In genomic region chr1:77608893-77609292, GRCh38 we compare ENCODE assay signal across 29 cellular contexts.
"Had no signal": no experiment of that assay in that cellular context is flagged by ENCODE, and none has a peak within 500 bp of the region (broad histone marks: within the 10 kb centered on the region; RNA-seq: fewer than 3 reads in every experiment).

No MANE protein-coding gene starts in this region.

- H3K9me3 ChIP-seq: pancreas, prostate gland had no signal

- H3K4me3 ChIP-seq: left lung, lower lobe of right lung, pancreas, prostate gland, sigmoid colon, spleen, suprapubic skin, thoracic aorta, tibial artery, upper lobe of right lung had no signal

- H3K27me3 ChIP-seq: left lung, pancreas, sigmoid colon, spleen, suprapubic skin, tibial artery, upper lobe of right lung had no signal

- H3K36me3 ChIP-seq: lower lobe of right lung, pancreas, prostate gland, thoracic aorta had no signal

- ATAC-seq: left colon; left lung; lower lobe of right lung; naive thymus-derived CD8-positive, alpha-beta T cell; pancreas; right cardiac atrium; stimulated activated effector memory CD8-positive, alpha-beta T cell treated with anti-CD3 and anti-CD28 coated beads, Interleukin-12 subunit alpha, Interleukin-12 subunit beta, amount 100 ng/mL, for 72 hours; upper lobe of right lung had no signal

- H3K27me3 Mint-ChIP-seq: naive thymus-derived CD8-positive, alpha-beta T cell; stimulated activated naive CD8-positive, alpha-beta T cell treated with anti-CD3 and anti-CD28 coated beads, Interleukin-15, Interleukin-2, amounts not matched to agents 100 ng/mL and 50 ng/mL, for 24 hours had no signal

- H3K4me1 Mint-ChIP-seq: nephron, neural crest cell had no signal

- H3K27ac Mint-ChIP-seq: immature natural killer cell; naive thymus-derived CD8-positive, alpha-beta T cell; nephron; stimulated activated effector memory CD8-positive, alpha-beta T cell treated with anti-CD3 and anti-CD28 coated beads, Interleukin-12 subunit alpha, Interleukin-12 subunit beta, amount 100 ng/mL, for 72 hours; stimulated activated naive CD8-positive, alpha-beta T cell treated with anti-CD3 and anti-CD28 coated beads, Interleukin-15, Interleukin-2, amounts not matched to agents 100 ng/mL and 50 ng/mL, for 24 hours had no signal

- H3K4me3 Mint-ChIP-seq: immature natural killer cell; naive thymus-derived CD8-positive, alpha-beta T cell; nephron; neural crest cell; stimulated activated effector memory CD8-positive, alpha-beta T cell treated with anti-CD3 and anti-CD28 coated beads, Interleukin-12 subunit alpha, Interleukin-12 subunit beta, amount 100 ng/mL, for 72 hours; stimulated activated naive CD8-positive, alpha-beta T cell treated with anti-CD3 and anti-CD28 coated beads, Interleukin-15, Interleukin-2, amounts not matched to agents 100 ng/mL and 50 ng/mL, for 24 hours had no signal

- DNase-seq: hypothalamus; immature natural killer cell; kidney; left colon; left lung; lower lobe of right lung; mammary epithelial cell; mesenchymal stem cell; naive thymus-derived CD8-positive, alpha-beta T cell; nucleus accumbens; pancreas; posterior cingulate gyrus; retina; right cardiac atrium; sigmoid colon; small intestine; spleen; stimulated activated CD4-positive, alpha-beta T cell treated with anti-CD3 and anti-CD28 coated beads, Interleukin-4, amount 100 ng/mL, for 24 hours; stimulated activated naive CD4-positive, alpha-beta T cell; tibial artery; trophoblast cell; upper lobe of right lung had no signal

- H3K4me1 ChIP-seq: prostate gland had no signal
